ENCODE assay signal across 28 cellular contexts in the genomic region with DNA sequence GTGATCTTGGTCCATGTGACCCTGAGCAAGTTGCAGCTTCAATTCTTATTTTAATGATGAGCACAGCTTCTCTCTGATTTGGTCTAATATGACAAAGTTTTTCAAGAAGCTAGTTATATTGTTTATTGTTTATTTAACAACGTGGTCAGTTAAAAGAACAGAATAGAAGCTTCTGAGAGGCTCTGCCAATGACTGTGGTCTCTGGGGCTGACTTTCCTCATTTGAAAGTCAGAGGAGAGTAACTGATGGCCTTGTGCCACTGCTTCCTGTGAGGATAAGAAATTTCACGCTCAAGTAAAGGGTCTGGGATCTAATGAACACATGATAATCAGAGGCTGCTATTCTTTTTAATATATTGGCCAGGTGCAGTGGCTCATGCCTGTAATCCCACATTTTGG. TPM values are rescaled to one million over a fixed set of nuclear protein-coding genes. Genes with fewer than 3 reads are reported as not detected.
"Had no signal": no experiment of that assay in that cellular context is flagged by ENCODE, and none has a peak within 500 bp of the region (broad histone marks: within the 10 kb centered on the region; RNA-seq: fewer than 3 reads in every experiment).

No MANE protein-coding gene starts in this region.

- DNase-seq: colonic mucosa; cortex of kidney; effector CD8-positive, alpha-beta T cell; effector memory CD8-positive, alpha-beta T cell; endodermal cell; erythroblast; foreskin keratinocyte; glutamatergic neuron; head of caudate nucleus; heart right ventricle; hippocampal formation; left cardiac atrium; left lung; left ventricle myocardium superior; lower lobe of right lung; mesenchymal stem cell; mucosa of descending colon; naive B cell had no signal

- H3K4me1 ChIP-seq: colonic mucosa, foreskin keratinocyte, gastroesophageal sphincter, heart right ventricle, left lung, lower lobe of right lung had no signal

- H3K27me3 ChIP-seq: colonic mucosa, foreskin keratinocyte had no signal

- H3K27ac ChIP-seq: colonic mucosa, epithelial cell of prostate, foreskin keratinocyte, gastroesophageal sphincter, heart right ventricle, left lung, lower lobe of right lung had no signal

- H3K9me3 ChIP-seq: colonic mucosa, gastroesophageal sphincter, heart right ventricle, left lung, lower lobe of right lung, mucosa of descending colon had no signal

- H3K4me3 ChIP-seq: colonic mucosa, gastroesophageal sphincter, heart right ventricle, left lung, lower lobe of right lung, mucosa of descending colon had no signal

- H3K36me3 ChIP-seq: colonic mucosa, gastroesophageal sphincter, heart right ventricle, left lung, lower lobe of right lung had no signal

- ATAC-seq: effector memory CD8-positive, alpha-beta T cell; esophagus mucosa; foreskin keratinocyte; gastroesophageal sphincter; heart right ventricle; left lung; left ventricle myocardium superior; lower lobe of right lung; mucosa of descending colon had no signal

RNA-seq across cellular contexts. Expression of a gene that starts 7.3 kb away (rescaled TPM):
- total RNA-seq: dermis microvascular lymphatic vessel endothelial cell, fibroblast of villous mesenchyme, gastroesophageal sphincter, glomerular endothelial cell, left ventricle myocardium superior, lower leg skin, lung microvascular endothelial cell, mesenteric fat pad, myocyte had no signal
